In genomic region chr19:18113827-18114226, GRCh38 we compare ENCODE assay signal across 19 cellular contexts. TPM values are rescaled to one million over a fixed set of nuclear protein-coding genes. Genes with fewer than 3 reads are reported as not detected.
"Had no signal": no experiment of that assay in that cellular context is flagged by ENCODE, and none has a peak within 500 bp of the region (broad histone marks: within the 10 kb centered on the region; RNA-seq: fewer than 3 reads in every experiment).

No MANE protein-coding gene starts in this region.

- H3K4me2 ChIP-seq: smooth muscle cell had no signal

- H3K27me3 ChIP-seq: right atrium auricular region, upper lobe of left lung had no signal

- DNase-seq: cortex of kidney; effector CD4-positive, alpha-beta T cell; left ventricle myocardium superior; lower lobe of right lung; natural killer cell; stimulated activated CD4-positive, alpha-beta T cell treated with anti-CD3 and anti-CD28 coated beads, Interleukin-12 subunit alpha, Interleukin-12 subunit beta, amount 100 ng/mL, for 4 hours; stimulated activated CD4-positive, alpha-beta T cell treated with anti-CD3 and anti-CD28 coated beads, Interleukin-1b, Interleukin-23, amount 100 ng/mL, for 48 hours; stimulated activated CD4-positive, alpha-beta T cell treated with anti-CD3 and anti-CD28 coated beads, Interleukin-4, amount 100 ng/mL, for 1 hour; stimulated activated CD8-positive, alpha-beta memory T cell treated with anti-CD3 and anti-CD28 coated beads, Interleukin-4, amount 100 ng/mL, for 48 hours; stimulated activated naive CD4-positive, alpha-beta T cell treated with Interleukin-2 at 50 U/mL for 16 hours; upper lobe of left lung had no signal

- H3K4me3 ChIP-seq: lower lobe of right lung, prostate gland, right atrium auricular region, smooth muscle cell, thoracic aorta, tibial nerve, upper lobe of left lung had no signal

- H3K9me3 ChIP-seq: lower lobe of right lung, prostate gland, right atrium auricular region, thoracic aorta, tibial nerve, upper lobe of left lung had no signal

- H3K27ac ChIP-seq: lower lobe of right lung, prostate gland, right atrium auricular region, thoracic aorta, tibial nerve, upper lobe of left lung had no signal

- H3K36me3 ChIP-seq: prostate gland, right atrium auricular region, thoracic aorta had no signal

- ATAC-seq: left ventricle myocardium superior, lower lobe of right lung, natural killer cell, sciatic nerve had no signal

RNA-seq across cellular contexts. Expression of gene IL12RB1, which starts 27.1 kb away (rescaled TPM):
- total RNA-seq: smooth muscle cell had no signal
- polyA plus RNA-seq: neural cell, smooth muscle cell had no signal

RNA-seq across cellular contexts. Expression of gene IFI30, which starts 59.8 kb away (rescaled TPM):
- total RNA-seq: osteocyte had no signal
